ENCODE assay signal across 9 cellular contexts in genomic region chr3:86969500-86970189, GRCh38. TPM values are rescaled to one million over a fixed set of nuclear protein-coding genes. Genes with fewer than 3 reads are reported as not detected.
DNase-seq lines count a peak whose midpoint lies in the region; ATAC-seq, FAIRE-seq and TF ChIP-seq lines count a peak whose summit lies in the region.
"Had no signal": no experiment of that assay in that cellular context is flagged by ENCODE, and none has a peak within 500 bp of the region (broad histone marks: within the 10 kb centered on the region; RNA-seq: fewer than 3 reads in every experiment).

No MANE protein-coding gene starts in this region.

- peaks cover 5% of the 10 kb centered on the region for H3K4me1 Mint-ChIP-seq in WTC11

- CTCF ChIA-PET in WTC11 (lab: Charles Lee) (interaction anchor here (1.4 to 1.5 kb wide), 2 partner anchors 113 to 195 kb away, joined by 3 to 4 read pairs; no protein-coding TSS in a partner anchor), HepG2 (lab: Yijun Ruan, JAX; ENCODE audit: low intra/inter-chr PET ratio, low total read pairs) (interaction anchor here (1.9 to 2.0 kb wide), 2 partner anchors 113 to 198 kb away, joined by 10 to 11 read pairs; no protein-coding TSS in a partner anchor)

- TF ChIP-seq POLR2A in HepG2 (IDR thresholded peaks at IDR 0.05; ENCODE audit: insufficient read depth in 1 of 2, low read depth in 2 of 2, low read length in 2 of 2): no peak

- no peaks in the 10 kb centered on the region for H3K36me3 ChIP-seq in HepG2 (replicated peaks in 1 of 2; ENCODE audit: control insufficient read depth in 1 of 2, insufficient read depth in 2 of 2, low read length in 2 of 2)

- peak; percentile 46 for TF ChIP-seq CTCF in D721Med (IDR thresholded peaks at IDR 0.05; ENCODE audit: insufficient read depth, missing control alignments)
- peak; percentile 69 for TF ChIP-seq CTCF in WTC11 (IDR thresholded peaks at IDR 0.05)
- peak; percentile 68 for TF ChIP-seq CTCF in HepG2 (CRISPR knock-in tag; IDR thresholded peaks at IDR 0.05)

- no peak overlapping the region for H3K27ac ChIP-seq in HepG2 (ENCODE audit: extremely low read length, insufficient read depth, low read length)

- intact Hi-C loops in HepG2 (cut with micrococcal nuclease; ENCODE audit: unreplicated experiment): loop anchor here (1.0 to 5.0 kb wide), 3 partner anchors 114 to 533 kb away; no protein-coding TSS in a partner anchor

- no peaks in the 10 kb centered on the region for H3K27me3 ChIP-seq in HepG2 (ENCODE audit: control insufficient read depth in 1 of 2, insufficient read depth in 2 of 2, low read length in 2 of 2)

- no peaks in the 10 kb centered on the region for H3K79me2 ChIP-seq in HepG2 (ENCODE audit: insufficient read depth, low read length)

- no peak overlapping the region for H3K4me2 ChIP-seq in HepG2 (ENCODE audit: low read depth, low read length)

- H3K4me3 Mint-ChIP-seq in WTC11: no peak overlapping the region

- H3K4me3 ChIP-seq in HepG2 (replicated peaks in 1 of 3; ENCODE audit: insufficient read depth in 1 of 3, low read depth in 2 of 3, low read length in 3 of 3): no peak overlapping the region

- DNase-seq in D721Med (ENCODE audit: insufficient read length, low spot score) (no peak), HuH-7 (ENCODE audit: low spot score) (peak; percentile 29), WTC11 (ENCODE audit: low spot score) (peak; percentile 66), HepG2 (ENCODE audit: low spot score) (peak; percentile 19), GF-D8 (lab: John Stamatoyannopoulos, UW) (no peak)
- DNase-seq in activated effector memory CD4-positive, alpha-beta T cell treated with anti-CD3 and anti-CD28 coated beads, Interleukin-2, amount 50 U/mL, for 16 hours: no peak

- no peak overlapping the region for H3K9ac ChIP-seq in HepG2 (ENCODE audit: insufficient read depth, low read depth, low read length)

- POLR2A ChIA-PET in WTC11 (lab: Charles Lee) (no interaction called here), HepG2 (lab: Yijun Ruan, JAX) (no interaction called here)

- no peak for FAIRE-seq in D721Med (lab: Jason Lieb, UNC)
- FAIRE-seq in HepG2 (lab: Jason Lieb, UNC): no peak

- H3K9me3 ChIP-seq in HepG2 (ENCODE audit: low read length): no peaks in the 10 kb centered on the region

- WGBS in HepG2 (ENCODE audit: low lambda C conversion rate): 29% methylated on average over 6 of the region's 6 CpGs

- H3K27me3 Mint-ChIP-seq in WTC11 (ENCODE audit: low read depth): no peaks in the 10 kb centered on the region

- peaks cover 9% of the 10 kb centered on the region for H3K9me3 Mint-ChIP-seq in WTC11

- H3K36me3 Mint-ChIP-seq in WTC11: peaks cover 6% of the 10 kb centered on the region; the same call in 1 of the 2 replicates

- no peak overlapping the region for H2AFZ ChIP-seq in HepG2 (ENCODE audit: low read length)

- no TSS peak for BruUV-seq in HepG2 (replicated peaks; lab: Mats Ljungman, UMichigan)

- no peak for TF ChIP-seq EP300 in HepG2 (IDR thresholded peaks at IDR 0.05; ENCODE audit: low read depth in 2 of 2, low read length in 2 of 2)
- TF ChIP-seq EP300 in HepG2 (CRISPR knock-in tag; IDR thresholded peaks at IDR 0.05; ENCODE audit: borderline replicate concordance): no peak

- in situ Hi-C loops in HepG2 (cut with HindIII; ENCODE audit: extremely low pct_ligation_motif_present, low pct_unique_long_range_greater_than_20kb): loop anchor here (10.0 kb wide), 1 partner anchor 195 kb away; no protein-coding TSS in a partner anchor

- no peak overlapping the region for H3K27ac Mint-ChIP-seq in WTC11

- ATAC-seq in GM18868 (IDR thresholded peaks at IDR 0.05; ENCODE audit: unreplicated experiment) (peak; percentile 77), WTC11 (peak; percentile 67), HepG2 (peak; percentile 74), HG03097 (IDR thresholded peaks at IDR 0.05; ENCODE audit: low FRiP score, unreplicated experiment) (no peak)

- no peaks in the 10 kb centered on the region for H4K20me1 ChIP-seq in HepG2 (ENCODE audit: insufficient read depth, low read length)

- no peaks in the 10 kb centered on the region for H3K4me1 ChIP-seq in HepG2 (ENCODE audit: insufficient read depth, low read length)

- no peak for TF ChIP-seq RAD21 in HepG2 (CRISPR knock-in tag; IDR thresholded peaks at IDR 0.05)

TF ChIP-seq in WTC11, 78 proteins besides CTCF, POLR2A, EP300 and RAD21 (continues in another document):
- TF ChIP-seq ZNF263 (CRISPR knock-in tag; IDR thresholded peaks at IDR 0.05; ENCODE audit: low read depth) (no peak), ATF1 (CRISPR knock-in tag; IDR thresholded peaks at IDR 0.05) (no peak), ATF3 (CRISPR knock-in tag; conservative IDR thresholded peaks at IDR 0.05) (no peak), ZNF138 (CRISPR knock-in tag; conservative IDR thresholded peaks at IDR 0.05) (no peak), CDX4 (CRISPR knock-in tag; IDR thresholded peaks at IDR 0.05; ENCODE audit: borderline replicate concordance) (no peak), E2F1 (CRISPR knock-in tag; IDR thresholded peaks at IDR 0.05) (no peak), CREM (CRISPR knock-in tag; IDR thresholded peaks at IDR 0.05) (no peak)

TF ChIP-seq in HepG2, 621 proteins besides CTCF, POLR2A, EP300 and RAD21:
- TF ChIP-seq SMC3 (IDR thresholded peaks at IDR 0.05; ENCODE audit: low read length) (peak; percentile 63), STAG1 (CRISPR knock-in tag; IDR thresholded peaks at IDR 0.05) (peak; percentile 62), NFATC3 (CRISPR knock-in tag; IDR thresholded peaks at IDR 0.05) (no peak)

RNA-seq across cellular contexts. Expression of gene VGLL3, which starts 21.3 kb away (rescaled TPM):
- total RNA-seq in WTC11 (2021) (6.1 to 10.4 TPM (median 6.9 TPM) in 3 replicates), HepG2 (2016; rRNA removed; fragmentation: Illumina TruSeq; extraction: Trizol) (0.01 and 0.07 TPM in 2 replicates)
- not detected in 2 replicates for total RNA-seq in HepG2 (2016; cell fraction: cytosol; rRNA removed; fragmentation: Illumina TruSeq; extraction: Trizol; ENCODE audit: low read depth)
- 0.01 and 0.02 TPM in 2 replicates for total RNA-seq in HepG2 (2016; cell fraction: insoluble cytoplasmic fraction; rRNA removed; fragmentation: Illumina TruSeq; extraction: Trizol)
- total RNA-seq in HepG2 (2016; cell fraction: membrane; rRNA removed; fragmentation: Illumina TruSeq; extraction: Trizol): not detected in 2 replicates
- 0.03 TPM in 1 of 2 replicates, not detected in the other for total RNA-seq in HepG2 (2016; cell fraction: nucleus; rRNA removed; fragmentation: Illumina TruSeq; extraction: Trizol)
- polyA plus RNA-seq in HepG2 (2011; rRNA removed): 0.03 and 0.04 TPM in 2 replicates
- 0.04 and 0.15 TPM in 2 replicates for polyA plus RNA-seq in HepG2 (2011; cell fraction: cytosol; rRNA removed)
- polyA plus RNA-seq in HepG2 (2011; cell fraction: nucleus; rRNA removed): 0.10 and 0.11 TPM in 2 replicates
- not detected in 2 replicates for polyA plus RNA-seq in HepG2 (2012)
- polyA plus RNA-seq in HepG2 (2016; cell fraction: cytosol; fragmentation: Illumina TruSeq; extraction: Trizol; ENCODE audit: low read depth): not detected in 2 replicates
- 0.04 TPM in 1 of 2 replicates, not detected in the other for polyA plus RNA-seq in HepG2 (2016; cell fraction: insoluble cytoplasmic fraction; fragmentation: Illumina TruSeq; extraction: Trizol; ENCODE audit: low read depth)
- polyA plus RNA-seq in HepG2 (2016; cell fraction: membrane; fragmentation: Illumina TruSeq; extraction: Trizol; ENCODE audit: low read depth): not detected in 2 replicates
- not detected in 2 replicates for polyA plus RNA-seq in HepG2 (2016; cell fraction: nucleus; fragmentation: Illumina TruSeq; extraction: Trizol; ENCODE audit: insufficient read depth, low read depth)
- polyA minus RNA-seq in HepG2 (2011; rRNA and poly(A)+ RNA removed; ENCODE audit: low replicate concordance): 1.1 and 259 TPM in 2 replicates
- polyA minus RNA-seq in HepG2 (2011; cell fraction: cytosol; rRNA and poly(A)+ RNA removed): 0.20 and 1.5 TPM in 2 replicates
- polyA minus RNA-seq in HepG2 (2011; cell fraction: nucleus; rRNA and poly(A)+ RNA removed): 0.13 and 0.25 TPM in 2 replicates
- total RNA-seq: T-helper 2 cell treated with Interferon-gamma antibody and Interleukin-4, amounts not matched to agents 100 ng/mL and 5 ng/mL, for 36 hours had no signal

Comparison
In these comparisons a context has a peak if more than half of its experiments do, and no peak if none do; other contexts are left out.
1. DNase-seq: peak in HuH-7 (single experiment), WTC11 (single experiment) and HepG2 (single experiment); none in D721Med (single experiment), GF-D8 (single experiment) and activated effector memory CD4-positive, alpha-beta T cell treated with anti-CD3 and anti-CD28 coated beads, Interleukin-2, amount 50 U/mL, for 16 hours (single experiment).
2. Peak in every context shown above with its lines, with median percentiles within 50 percentile points of each other: CTCF ChIP-seq.